Comparison of ENCODE assay signal across 1 cellular context in the genomic region with DNA sequence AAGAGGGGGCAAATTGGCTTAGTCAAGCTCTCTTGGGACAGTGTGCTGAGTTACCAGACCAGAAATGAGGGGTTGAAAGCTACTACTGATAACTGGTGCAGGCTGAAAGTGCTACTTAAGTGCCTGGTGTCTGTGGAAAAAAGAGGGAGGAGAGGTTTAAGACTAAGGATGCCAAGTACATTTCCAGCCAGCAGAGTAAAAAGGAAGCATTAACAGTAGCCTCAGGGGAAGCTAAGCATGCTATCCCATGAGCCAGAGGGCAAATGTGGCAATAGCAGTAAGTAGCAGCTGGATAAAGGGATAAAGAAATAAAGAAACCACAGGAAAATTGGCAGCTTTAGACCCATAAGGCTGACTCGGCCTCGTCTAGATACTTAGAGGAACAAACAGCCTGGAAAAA.
TF ChIP-seq lines count a peak whose summit lies in the region.

No MANE protein-coding gene starts in this region.

TF ChIP-seq in HepG2, 621 proteins besides CTCF, POLR2A, EP300 and RAD21 (continued from another document):
- TF ChIP-seq MAFK (conservative IDR thresholded peaks at IDR 0.05 in 1 of 2, IDR thresholded peaks at IDR 0.05 in 1 of 2; ENCODE audit: low read length in 2 of 2) = no peak
- TF ChIP-seq WIZ (CRISPR knock-in tag; IDR thresholded peaks at IDR 0.05) = no peak
- no peak for TF ChIP-seq MAF1 (CRISPR knock-in tag; IDR thresholded peaks at IDR 0.05; ENCODE audit: borderline replicate concordance)
- TF ChIP-seq, protein P1, sequence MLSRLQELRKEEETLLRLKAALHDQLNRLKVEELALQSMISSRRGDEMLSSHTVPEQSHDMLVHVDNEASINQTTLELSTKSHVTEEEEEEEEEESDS (CRISPR knock-in tag; IDR thresholded peaks at IDR 0.05; ENCODE audit: borderline replicate concordance) = no peak
- TF ChIP-seq PCBP2 (optimal IDR thresholded peaks at IDR 0.05; ENCODE audit: low read depth, low read length, poor library complexity, severe bottlenecking) = no peak
- TF ChIP-seq ZNF768 (CRISPR knock-in tag; IDR thresholded peaks at IDR 0.05) = no peak
- TF ChIP-seq, protein P2, sequence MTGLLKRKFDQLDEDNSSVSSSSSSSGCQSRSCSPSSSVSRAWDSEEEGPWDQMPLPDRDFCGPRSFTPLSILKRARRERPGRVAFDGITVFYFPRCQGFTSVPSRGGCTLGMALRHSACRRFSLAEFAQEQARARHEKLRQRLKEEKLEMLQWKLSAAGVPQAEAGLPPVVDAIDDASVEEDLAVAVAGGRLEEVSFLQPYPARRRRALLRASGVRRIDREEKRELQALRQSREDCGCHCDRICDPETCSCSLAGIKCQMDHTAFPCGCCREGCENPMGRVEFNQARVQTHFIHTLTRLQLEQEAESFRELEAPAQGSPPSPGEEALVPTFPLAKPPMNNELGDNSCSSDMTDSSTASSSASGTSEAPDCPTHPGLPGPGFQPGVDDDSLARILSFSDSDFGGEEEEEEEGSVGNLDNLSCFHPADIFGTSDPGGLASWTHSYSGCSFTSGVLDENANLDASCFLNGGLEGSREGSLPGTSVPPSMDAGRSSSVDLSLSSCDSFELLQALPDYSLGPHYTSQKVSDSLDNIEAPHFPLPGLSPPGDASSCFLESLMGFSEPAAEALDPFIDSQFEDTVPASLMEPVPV (CRISPR knock-in tag; IDR thresholded peaks at IDR 0.05) = no peak
- no peak for TF ChIP-seq ZFP62 (CRISPR knock-in tag; IDR thresholded peaks at IDR 0.05)
- TF ChIP-seq KMT2A (CRISPR knock-in tag; IDR thresholded peaks at IDR 0.05) = no peak
